13 cellular contexts compared by ENCODE assay signal in genomic region chr2:64485961-64486360, GRCh38. TPM values are rescaled to one million over a fixed set of nuclear protein-coding genes. Genes with fewer than 3 reads are reported as not detected.
DNase-seq lines count a peak whose midpoint lies in the region; ATAC-seq and TF ChIP-seq lines count a peak whose summit lies in the region.
"Had no signal": no experiment of that assay in that cellular context is flagged by ENCODE, and none has a peak within 500 bp of the region (broad histone marks: within the 10 kb centered on the region; RNA-seq: fewer than 3 reads in every experiment).

No MANE protein-coding gene starts in this region.

- no peak overlapping the region for H2AFZ ChIP-seq in neural progenitor cell (replicated peaks)

- no peaks in the 10 kb centered on the region for H3K79me2 ChIP-seq in neural progenitor cell (ENCODE audit: low read depth)

- no peaks in the 10 kb centered on the region for H3K9me3 Mint-ChIP-seq in neural progenitor cell
- H3K9me3 Mint-ChIP-seq: naive B cell had no signal

- no peak overlapping the region for H3K4me2 ChIP-seq in neural progenitor cell

- DNase-seq in GM04503 (ENCODE audit: low read depth), result peak; percentile 14
- peak; percentile 68 for DNase-seq in NCI-H2029 treated with DMSO at 0.1 percent for 48 hours (lab: John Stamatoyannopoulos, UW)
- peak; percentile 63 for DNase-seq in coronary artery (ENCODE audit: low spot score)
- no peak for DNase-seq in neural progenitor cell (ENCODE audit: low spot score)
- no peak for DNase-seq in nucleus accumbens (lab: John Stamatoyannopoulos, UW)
- DNase-seq: activated CD8-positive, alpha-beta memory T cell treated with anti-CD3 and anti-CD28 coated beads, Interleukin-2, amount 50 U/mL, for 4 hours; anterior cingulate cortex; naive B cell had no signal

- TF ChIP-seq CTCF in coronary artery (IDR thresholded peaks at IDR 0.05), result no peak
- no peak for TF ChIP-seq CTCF in neural progenitor cell (IDR thresholded peaks at IDR 0.05)

- H3K36me3 ChIP-seq in neural progenitor cell, result no peaks in the 10 kb centered on the region

- H3K27ac ChIP-seq in coronary artery (no peak overlapping the region), neural progenitor cell (no peak overlapping the region)

- H3K27me3 Mint-ChIP-seq in neural progenitor cell (ENCODE audit: insufficient read depth, low read depth), result peaks cover 13% of the 10 kb centered on the region

- H3K4me3 Mint-ChIP-seq in neural progenitor cell, result no peak overlapping the region
- H3K4me3 Mint-ChIP-seq: naive B cell had no signal

- H3K9ac ChIP-seq in neural progenitor cell, result no peak overlapping the region

- H3K4me3 ChIP-seq in coronary artery (no peak overlapping the region), neural progenitor cell (no peak overlapping the region)
- H3K4me3 ChIP-seq: GM12878, K562 had no signal

- peaks cover 35% of the 10 kb centered on the region for H3K4me1 Mint-ChIP-seq in neural progenitor cell

- no peaks in the 10 kb centered on the region for H3K9me3 ChIP-seq in neural progenitor cell (ENCODE audit: low read depth)

- H4K20me1 ChIP-seq in neural progenitor cell (ENCODE audit: low read depth), result no peaks in the 10 kb centered on the region

- no peaks in the 10 kb centered on the region for H3K27me3 ChIP-seq in neural progenitor cell

- H3F3A ChIP-seq in neural progenitor cell (ENCODE audit: low read depth), result no peaks in the 10 kb centered on the region

- no peaks in the 10 kb centered on the region for H3K36me3 Mint-ChIP-seq in neural progenitor cell
- H3K36me3 Mint-ChIP-seq: naive B cell had no signal

- peaks cover 15% of the 10 kb centered on the region for H3K4me1 ChIP-seq in neural progenitor cell

- ATAC-seq in GM19397 (IDR thresholded peaks at IDR 0.05; ENCODE audit: unreplicated experiment), result no peak
- ATAC-seq in HG03354 (IDR thresholded peaks at IDR 0.05; ENCODE audit: poor library complexity, severe bottlenecking, unreplicated experiment), result no peak
- ATAC-seq: GM12878, K562, Panc1 had no signal

- H3K27ac Mint-ChIP-seq in neural progenitor cell, result peak overlapping the region; percentile 40

RNA-seq across cellular contexts. Expression of gene LGALSL, which starts 32.0 kb away (rescaled TPM):
- 24.3 and 31.1 TPM in 2 replicates for total RNA-seq in neural progenitor cell (ENCODE audit: low replicate concordance)

RNA-seq across cellular contexts. Expression of gene AFTPH, which starts 38.2 kb away (rescaled TPM):
- total RNA-seq in neural progenitor cell (ENCODE audit: low replicate concordance), result 26.3 and 32.2 TPM in 2 replicates

Comparison
In these comparisons a context has a peak if more than half of its experiments do, and no peak if none do; other contexts are left out.
1. DNase-seq: peak in GM04503 (single experiment), NCI-H2029 treated with DMSO at 0.1 percent for 48 hours (single experiment) and coronary artery (single experiment); none in neural progenitor cell (single experiment) and nucleus accumbens (0 of 56).